ENCODE assay signal across 1 cellular context in the genomic region with DNA sequence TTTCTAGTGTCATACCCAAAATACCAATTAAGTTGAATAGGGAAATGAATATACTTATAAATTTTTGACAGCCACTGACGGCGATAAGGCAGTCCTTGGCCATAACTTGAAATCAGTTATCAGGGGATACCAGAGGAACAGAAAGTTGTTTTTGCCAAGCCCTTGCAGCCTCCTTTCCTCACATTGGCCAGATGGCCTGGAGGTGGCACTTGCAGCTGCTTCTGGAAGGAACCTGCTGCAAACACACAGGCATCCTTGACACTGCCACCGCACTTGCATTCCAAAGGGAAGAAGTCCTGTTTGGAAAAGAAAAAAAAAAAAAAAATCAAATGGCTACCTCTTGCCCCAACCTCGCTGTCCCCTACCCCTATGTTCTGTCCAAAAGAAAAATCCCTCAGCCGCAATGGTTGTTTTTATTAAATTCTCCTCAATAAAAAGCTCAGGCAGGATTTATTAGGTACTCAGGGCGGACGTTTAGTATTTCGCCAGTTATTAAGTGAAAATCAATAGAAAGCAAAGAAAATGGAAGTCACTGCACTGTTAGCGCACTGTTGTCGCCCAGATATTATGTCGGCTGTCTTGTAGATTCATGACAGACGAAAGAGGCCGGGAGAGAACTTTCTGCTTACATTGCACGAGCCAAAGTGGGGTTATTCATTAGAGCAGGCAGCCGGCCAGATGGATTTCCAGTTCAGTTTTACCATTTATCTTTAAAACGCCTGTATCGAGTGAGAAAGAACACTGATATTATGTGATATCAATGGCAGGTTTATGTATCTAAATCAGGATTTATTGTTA.
TF ChIP-seq lines count a peak whose summit lies in the region.

No MANE protein-coding gene starts in this region.

TF ChIP-seq in SK-N-SH, 30 proteins besides CTCF, POLR2A, EP300 and RAD21 (continued from another document):
- TF ChIP-seq, protein P1, sequence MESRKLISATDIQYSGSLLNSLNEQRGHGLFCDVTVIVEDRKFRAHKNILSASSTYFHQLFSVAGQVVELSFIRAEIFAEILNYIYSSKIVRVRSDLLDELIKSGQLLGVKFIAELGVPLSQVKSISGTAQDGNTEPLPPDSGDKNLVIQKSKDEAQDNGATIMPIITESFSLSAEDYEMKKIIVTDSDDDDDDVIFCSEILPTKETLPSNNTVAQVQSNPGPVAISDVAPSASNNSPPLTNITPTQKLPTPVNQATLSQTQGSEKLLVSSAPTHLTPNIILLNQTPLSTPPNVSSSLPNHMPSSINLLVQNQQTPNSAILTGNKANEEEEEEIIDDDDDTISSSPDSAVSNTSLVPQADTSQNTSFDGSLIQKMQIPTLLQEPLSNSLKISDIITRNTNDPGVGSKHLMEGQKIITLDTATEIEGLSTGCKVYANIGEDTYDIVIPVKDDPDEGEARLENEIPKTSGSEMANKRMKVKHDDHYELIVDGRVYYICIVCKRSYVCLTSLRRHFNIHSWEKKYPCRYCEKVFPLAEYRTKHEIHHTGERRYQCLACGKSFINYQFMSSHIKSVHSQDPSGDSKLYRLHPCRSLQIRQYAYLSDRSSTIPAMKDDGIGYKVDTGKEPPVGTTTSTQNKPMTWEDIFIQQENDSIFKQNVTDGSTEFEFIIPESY (IDR thresholded peaks at IDR 0.05; ENCODE audit: borderline replicate concordance, low read depth): no peak
- no peak for TF ChIP-seq YY1 (IDR thresholded peaks at IDR 0.05; ENCODE audit: low read depth)
- no peak for TF ChIP-seq PBX3 (IDR thresholded peaks at IDR 0.05)
- TF ChIP-seq TCF12 (IDR thresholded peaks at IDR 0.05): no peak
